ENCODE assay signal across 8 cellular contexts in the genomic region with DNA sequence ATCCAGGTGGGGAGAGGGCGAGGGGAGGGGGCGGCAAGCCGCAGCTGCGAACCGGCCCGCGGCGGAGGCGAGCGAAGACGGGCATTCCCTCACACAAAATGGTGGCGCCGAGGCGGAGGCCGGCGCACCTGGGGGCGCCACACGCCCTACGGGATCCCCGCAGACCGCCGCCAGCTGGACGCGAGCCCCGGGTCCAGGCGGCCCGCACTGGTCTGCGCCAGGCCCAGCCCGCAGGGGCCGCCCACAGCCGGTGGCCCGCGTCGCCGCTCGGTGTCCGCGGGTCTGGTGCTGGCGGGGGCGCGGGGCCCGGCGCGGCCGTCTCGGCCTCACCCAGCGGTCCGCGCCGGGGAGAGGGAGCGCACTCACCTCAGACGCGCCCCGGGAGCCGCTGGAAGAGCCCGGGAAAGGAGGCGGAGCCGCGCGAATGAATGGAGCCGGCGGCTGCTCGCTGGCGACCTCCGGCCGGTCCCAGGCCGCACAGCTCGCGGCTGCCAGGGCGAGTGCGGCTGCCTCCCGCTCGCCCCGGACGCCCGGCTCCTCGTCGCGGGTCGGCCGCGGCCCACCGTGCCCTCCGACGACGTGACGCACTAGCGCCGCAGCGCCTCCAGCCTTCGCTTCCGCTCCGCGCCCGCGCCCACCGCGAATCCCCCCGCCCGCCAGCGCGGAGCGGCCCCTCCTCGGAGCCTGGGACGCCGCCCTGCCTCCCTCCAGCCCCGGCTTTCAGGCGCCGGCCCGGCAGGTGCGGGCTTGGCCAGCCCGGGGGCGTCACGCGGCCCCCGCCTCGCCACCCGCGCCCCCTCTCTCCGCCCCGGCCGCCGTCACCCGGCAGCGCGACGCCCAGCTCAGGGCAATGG. TPM values are rescaled to one million over a fixed set of nuclear protein-coding genes. Genes with fewer than 3 reads are reported as not detected.
A peak's percentile ranks its signal among the peaks of the same experiment; 100 is the strongest.
DNase-seq lines count a peak whose midpoint lies in the region; ATAC-seq and TF ChIP-seq lines count a peak whose summit lies in the region.

A gene with protein sequence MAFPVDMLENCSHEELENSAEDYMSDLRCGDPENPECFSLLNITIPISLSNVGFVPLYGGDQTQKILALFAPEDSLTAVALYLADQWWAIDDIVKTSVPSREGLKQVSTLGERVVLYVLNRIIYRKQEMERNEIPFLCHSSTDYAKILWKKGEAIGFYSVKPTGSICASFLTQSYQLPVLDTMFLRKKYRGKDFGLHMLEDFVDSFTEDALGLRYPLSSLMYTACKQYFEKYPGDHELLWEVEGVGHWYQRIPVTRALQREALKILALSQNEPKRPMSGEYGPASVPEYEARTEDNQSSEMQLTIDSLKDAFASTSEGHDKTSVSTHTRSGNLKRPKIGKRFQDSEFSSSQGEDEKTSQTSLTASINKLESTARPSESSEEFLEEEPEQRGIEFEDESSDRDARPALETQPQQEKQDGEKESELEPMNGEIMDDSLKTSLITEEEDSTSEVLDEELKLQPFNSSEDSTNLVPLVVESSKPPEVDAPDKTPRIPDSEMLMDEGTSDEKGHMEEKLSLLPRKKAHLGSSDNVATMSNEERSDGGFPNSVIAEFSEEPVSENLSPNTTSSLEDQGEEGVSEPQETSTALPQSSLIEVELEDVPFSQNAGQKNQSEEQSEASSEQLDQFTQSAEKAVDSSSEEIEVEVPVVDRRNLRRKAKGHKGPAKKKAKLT (minus strand): TSS at position 589 of the 854 bp plus-strand sequence. CDS start 24,711 bp downstream, outside the sequence.

- DNase-seq in NCI-H1417 (lab: John Stamatoyannopoulos, UW) (peak; percentile 56 to 77 (median 72)), NCI-H1417 treated with DMSO at 0.1 percent for 48 hours (lab: John Stamatoyannopoulos, UW) (no peak), T-helper 1 cell (peak; percentile 11 to 46 (median 24)), ascending aorta (ENCODE audit: low spot score in 2 of 2) (no peak)

- H3K9me3 ChIP-seq in ascending aorta = no peaks in the 10 kb centered on the region
- H3K9me3 ChIP-seq in iPS-15b (ENCODE audit: control insufficient read depth, insufficient read depth, low read length) = no peaks in the 10 kb centered on the region
- H3K9me3 ChIP-seq in skeletal muscle satellite cell (replicated peaks; ENCODE audit: low read length) = no peaks in the 10 kb centered on the region

- ATAC-seq in HG03354 (IDR thresholded peaks at IDR 0.05; ENCODE audit: poor library complexity, severe bottlenecking, unreplicated experiment) = peak; percentile 69
- no peak for ATAC-seq in GM19324 (IDR thresholded peaks at IDR 0.05; ENCODE audit: low FRiP score, unreplicated experiment)

- peaks cover 0 to 2% of the 10 kb centered on the region in 2 donors for H3K4me1 ChIP-seq in ascending aorta
- H3K4me1 ChIP-seq in iPS-15b (ENCODE audit: control insufficient read depth, insufficient read depth, low read length) = peaks cover 21% of the 10 kb centered on the region
- no peaks in the 10 kb centered on the region for H3K4me1 ChIP-seq in skeletal muscle satellite cell (ENCODE audit: control insufficient read depth, insufficient read depth, low read length)

- H3K36me3 ChIP-seq in ascending aorta (no peaks in the 10 kb centered on the region), iPS-15b (ENCODE audit: control insufficient read depth, insufficient read depth, low read length) (no peaks in the 10 kb centered on the region), skeletal muscle satellite cell (ENCODE audit: insufficient read depth, low read length) (no peaks in the 10 kb centered on the region)

- no peak within 1 kb of the TSS for H3K27ac ChIP-seq in ascending aorta

- H3K9ac ChIP-seq in iPS-15b (ENCODE audit: low read depth, low read length) = peak within 1 kb of the TSS; percentile 96
- peak within 1 kb of the TSS; percentile 84 for H3K9ac ChIP-seq in skeletal muscle satellite cell (ENCODE audit: low read depth, low read length)

- peak within 1 kb of the TSS; percentile 95 for H3K4me2 ChIP-seq in skeletal muscle satellite cell (ENCODE audit: low read length)

- H3K4me3 ChIP-seq in ascending aorta (peak within 1 kb of the TSS; percentile 74 to 91), iPS-15b (ENCODE audit: low read depth, low read length) (peak within 1 kb of the TSS; percentile 97), skeletal muscle satellite cell (ENCODE audit: low read length) (peak within 1 kb of the TSS; percentile 80)

- no peaks in the 10 kb centered on the region for H3K27me3 ChIP-seq in ascending aorta
- no peaks in the 10 kb centered on the region for H3K27me3 ChIP-seq in iPS-15b (ENCODE audit: control insufficient read depth, insufficient read depth, low read length)
- H3K27me3 ChIP-seq in skeletal muscle satellite cell (ENCODE audit: control insufficient read depth, insufficient read depth, low read length) = peaks cover 18% of the 10 kb centered on the region

- intact Hi-C loops in ascending aorta (cut with DNase I) = no loop called here

- no peak for TF ChIP-seq CTCF in ascending aorta (IDR thresholded peaks at IDR 0.05)

RNA-seq across cellular contexts. Expression of the gene that starts here (rescaled TPM):
- total RNA-seq in ascending aorta = not detected
- 0.44 and 1.5 TPM in 2 replicates for total RNA-seq in skeletal muscle satellite cell (2012; rRNA removed)

Comparison
In these comparisons a context has a peak if more than half of its experiments do, and no peak if none do; other contexts are left out.
1. DNase-seq: peak in NCI-H1417 (3 of 3) and T-helper 1 cell (5 of 5); none in NCI-H1417 treated with DMSO at 0.1 percent for 48 hours (single experiment) and ascending aorta (0 of 2).
2. Peak in every context shown above with its lines, with median percentiles within 50 percentile points of each other: H3K4me3 ChIP-seq.